Comparison of ENCODE assay signal across 1 cellular context in the genomic region with DNA sequence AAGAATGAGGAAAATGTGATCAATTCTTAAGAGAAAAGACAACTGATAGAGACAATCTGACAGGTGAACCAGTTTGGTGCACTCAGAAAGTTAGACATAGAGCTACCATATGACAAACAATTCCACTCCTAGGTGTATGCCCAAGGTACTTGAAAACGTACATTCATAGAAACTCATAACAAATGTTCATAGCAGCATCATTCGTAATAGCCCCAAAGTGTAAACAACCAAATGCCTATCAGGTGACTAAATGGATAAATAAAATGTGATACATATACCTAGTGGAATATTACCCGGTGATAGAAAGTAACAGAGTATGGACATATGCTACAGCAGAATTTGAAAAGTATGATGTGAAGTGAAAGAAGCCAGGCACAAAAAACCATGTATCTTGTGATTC.
TF ChIP-seq lines count a peak whose summit lies in the region.

No MANE protein-coding gene starts in this region.

TF ChIP-seq in GM12878, 131 proteins besides CTCF, POLR2A, EP300 and RAD21 (continued from another document):
- TF ChIP-seq, protein P1, sequence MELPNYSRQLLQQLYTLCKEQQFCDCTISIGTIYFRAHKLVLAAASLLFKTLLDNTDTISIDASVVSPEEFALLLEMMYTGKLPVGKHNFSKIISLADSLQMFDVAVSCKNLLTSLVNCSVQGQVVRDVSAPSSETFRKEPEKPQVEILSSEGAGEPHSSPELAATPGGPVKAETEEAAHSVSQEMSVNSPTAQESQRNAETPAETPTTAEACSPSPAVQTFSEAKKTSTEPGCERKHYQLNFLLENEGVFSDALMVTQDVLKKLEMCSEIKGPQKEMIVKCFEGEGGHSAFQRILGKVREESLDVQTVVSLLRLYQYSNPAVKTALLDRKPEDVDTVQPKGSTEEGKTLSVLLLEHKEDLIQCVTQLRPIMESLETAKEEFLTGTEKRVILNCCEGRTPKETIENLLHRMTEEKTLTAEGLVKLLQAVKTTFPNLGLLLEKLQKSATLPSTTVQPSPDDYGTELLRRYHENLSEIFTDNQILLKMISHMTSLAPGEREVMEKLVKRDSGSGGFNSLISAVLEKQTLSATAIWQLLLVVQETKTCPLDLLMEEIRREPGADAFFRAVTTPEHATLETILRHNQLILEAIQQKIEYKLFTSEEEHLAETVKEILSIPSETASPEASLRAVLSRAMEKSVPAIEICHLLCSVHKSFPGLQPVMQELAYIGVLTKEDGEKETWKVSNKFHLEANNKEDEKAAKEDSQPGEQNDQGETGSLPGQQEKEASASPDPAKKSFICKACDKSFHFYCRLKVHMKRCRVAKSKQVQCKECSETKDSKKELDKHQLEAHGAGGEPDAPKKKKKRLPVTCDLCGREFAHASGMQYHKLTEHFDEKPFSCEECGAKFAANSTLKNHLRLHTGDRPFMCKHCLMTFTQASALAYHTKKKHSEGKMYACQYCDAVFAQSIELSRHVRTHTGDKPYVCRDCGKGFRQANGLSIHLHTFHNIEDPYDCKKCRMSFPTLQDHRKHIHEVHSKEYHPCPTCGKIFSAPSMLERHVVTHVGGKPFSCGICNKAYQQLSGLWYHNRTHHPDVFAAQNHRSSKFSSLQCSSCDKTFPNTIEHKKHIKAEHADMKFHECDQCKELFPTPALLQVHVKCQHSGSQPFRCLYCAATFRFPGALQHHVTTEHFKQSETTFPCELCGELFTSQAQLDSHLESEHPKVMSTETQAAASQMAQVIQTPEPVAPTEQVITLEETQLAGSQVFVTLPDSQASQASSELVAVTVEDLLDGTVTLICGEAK (IDR thresholded peaks at IDR 0.05; ENCODE audit: borderline replicate concordance): no peak
- TF ChIP-seq TARDBP (IDR thresholded peaks at IDR 0.05; ENCODE audit: borderline replicate concordance) (no peak), CBX3 (IDR thresholded peaks at IDR 0.05; ENCODE audit: borderline replicate concordance, low read depth) (no peak), SMC3 (IDR thresholded peaks at IDR 0.05; ENCODE audit: borderline replicate concordance, low read length) (no peak), SUZ12 (IDR thresholded peaks at IDR 0.05; ENCODE audit: unreplicated experiment) (no peak), NR2C2 (IDR thresholded peaks at IDR 0.05; ENCODE audit: borderline replicate concordance, control insufficient read depth, insufficient read length, low read depth) (no peak), JUNB (IDR thresholded peaks at IDR 0.05) (no peak)
- TF ChIP-seq, protein P2, sequence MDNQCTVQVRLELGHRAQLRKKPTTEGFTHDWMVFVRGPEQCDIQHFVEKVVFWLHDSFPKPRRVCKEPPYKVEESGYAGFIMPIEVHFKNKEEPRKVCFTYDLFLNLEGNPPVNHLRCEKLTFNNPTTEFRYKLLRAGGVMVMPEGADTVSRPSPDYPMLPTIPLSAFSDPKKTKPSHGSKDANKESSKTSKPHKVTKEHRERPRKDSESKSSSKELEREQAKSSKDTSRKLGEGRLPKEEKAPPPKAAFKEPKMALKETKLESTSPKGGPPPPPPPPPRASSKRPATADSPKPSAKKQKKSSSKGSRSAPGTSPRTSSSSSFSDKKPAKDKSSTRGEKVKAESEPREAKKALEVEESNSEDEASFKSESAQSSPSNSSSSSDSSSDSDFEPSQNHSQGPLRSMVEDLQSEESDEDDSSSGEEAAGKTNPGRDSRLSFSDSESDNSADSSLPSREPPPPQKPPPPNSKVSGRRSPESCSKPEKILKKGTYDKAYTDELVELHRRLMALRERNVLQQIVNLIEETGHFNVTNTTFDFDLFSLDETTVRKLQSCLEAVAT (IDR thresholded peaks at IDR 0.05): no peak
